In the genomic region with DNA sequence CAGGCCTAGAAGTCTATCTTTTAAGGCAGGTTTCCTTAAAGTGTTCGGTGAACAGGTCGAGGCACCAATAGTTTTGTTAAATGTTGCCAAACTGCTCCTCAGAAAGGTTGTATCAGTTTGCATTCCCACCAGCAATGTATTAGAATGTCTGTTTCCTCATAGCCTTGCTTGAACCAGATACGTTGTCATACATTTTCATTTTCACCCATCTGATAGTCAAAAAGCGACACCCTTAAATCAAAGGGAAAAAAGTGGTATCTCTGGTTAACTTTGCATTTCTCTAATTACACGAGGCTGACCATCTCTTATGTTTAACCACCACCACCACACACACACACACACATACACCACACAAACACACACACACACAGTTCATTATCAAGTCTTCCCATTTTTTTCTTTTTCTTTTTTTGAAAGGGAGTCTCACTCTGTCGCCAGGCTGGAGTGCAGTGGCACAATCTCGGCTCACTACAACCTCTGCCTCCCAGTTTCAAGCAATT, we compare ENCODE assay signal across 29 cellular contexts. TPM values are rescaled to one million over a fixed set of nuclear protein-coding genes. Genes with fewer than 3 reads are reported as not detected.
DNase-seq lines count a peak whose midpoint lies in the region; ATAC-seq, FAIRE-seq and TF ChIP-seq lines count a peak whose summit lies in the region.
"Had no signal": no experiment of that assay in that cellular context is flagged by ENCODE, and none has a peak within 500 bp of the region (broad histone marks: within the 10 kb centered on the region; RNA-seq: fewer than 3 reads in every experiment).

No MANE protein-coding gene starts in this region.

- peaks cover 93% of the 10 kb centered on the region for H3K79me2 ChIP-seq in GM23338 (replicated peaks; ENCODE audit: insufficient read depth)
- peaks cover 46% of the 10 kb centered on the region for H3K79me2 ChIP-seq in K562 (ENCODE audit: control insufficient read depth, insufficient read depth, low read length)
- H3K79me2 ChIP-seq in trophoblast cell (ENCODE audit: control insufficient read depth, insufficient read depth, low read length, poor library complexity): peaks cover 2% of the 10 kb centered on the region

- TF ChIP-seq POLR2A in K562 (conservative IDR thresholded peaks at IDR 0.05): 0 out of 2 replicates have a peak, but pooled peaks have one; percentile 26

- no peak overlapping the region for H3K23ac ChIP-seq in trophoblast cell (ENCODE audit: low read length)

- BruUV-seq in K562 (replicated peaks; lab: Mats Ljungman, UMichigan): no TSS peak

- H3K36me3 Mint-ChIP-seq in activated CD8-positive, alpha-beta memory T cell treated with anti-CD3 and anti-CD28 coated beads, Interleukin-2, amount 10 ng/mL, durations not matched to agents 7 days and 5 days: peaks cover 33% of the 10 kb centered on the region
- peaks cover 26% of the 10 kb centered on the region for H3K36me3 Mint-ChIP-seq in GM23338 (ENCODE audit: low read depth)
- H3K36me3 Mint-ChIP-seq: IgD-negative memory B cell had no signal

- H3K4me2 ChIP-seq in GM23338 (no peak overlapping the region), K562 (ENCODE audit: insufficient read depth, low read length) (no peak overlapping the region), trophoblast cell (ENCODE audit: low read length) (no peak overlapping the region)

- no peak overlapping the region for H3K4me3 Mint-ChIP-seq in activated CD8-positive, alpha-beta memory T cell treated with anti-CD3 and anti-CD28 coated beads, Interleukin-2, amount 10 ng/mL, durations not matched to agents 7 days and 5 days
- no peak overlapping the region for H3K4me3 Mint-ChIP-seq in GM23338
- H3K4me3 Mint-ChIP-seq: CD8-positive, alpha-beta T cell; IgD-negative memory B cell; nephron had no signal

- peak overlapping the region; percentile 15 for H2BK12ac ChIP-seq in trophoblast cell (ENCODE audit: low read length)

- CTCF ChIA-PET in activated CD8-positive, alpha-beta memory T cell treated with anti-CD3 and anti-CD28 coated beads, Interleukin-2, amount 10 ng/mL, durations not matched to agents 7 days and 5 days (lab: Charles Lee): no interaction called here
- CTCF ChIA-PET in K562 (lab: Yijun Ruan, JAX; ENCODE audit: low intra/inter-chr PET ratio): no interaction called here

- H4K12ac ChIP-seq in trophoblast cell (ENCODE audit: low read depth, low read length): no peak overlapping the region

- H4K8ac ChIP-seq in trophoblast cell (ENCODE audit: low read depth, low read length): no peak overlapping the region

- no peak for TF ChIP-seq CTCF in GM23338 (conservative IDR thresholded peaks at IDR 0.05; ENCODE audit: low read depth in 2 of 2)
- TF ChIP-seq CTCF in K562 (IDR thresholded peaks at IDR 0.05 in 2 of 3, conservative IDR thresholded peaks at IDR 0.05 in 1 of 3; ENCODE audit: insufficient read depth in 2 of 3, low read depth in 1 of 3, low read length in 3 of 3): no peak
- no peak for TF ChIP-seq CTCF in mucosa of descending colon (IDR thresholded peaks at IDR 0.05)

- intact Hi-C loops in K562 (cut with micrococcal nuclease): no loop called here
- intact Hi-C loops in mucosa of descending colon (cut with DNase I, micrococcal nuclease): no loop called here

- TF ChIP-seq RAD21 in K562 (CRISPR knock-in tag; conservative IDR thresholded peaks at IDR 0.05 in 1 of 2, IDR thresholded peaks at IDR 0.05 in 1 of 2): no peak

- H4K20me1 ChIP-seq in GM23338 (replicated peaks; ENCODE audit: insufficient read depth) (peaks cover 44% of the 10 kb centered on the region), K562 (replicated peaks; ENCODE audit: control insufficient read depth, insufficient read depth, low read length) (no peaks in the 10 kb centered on the region)

- peaks cover under 1% of the 10 kb centered on the region for H3K36me3 ChIP-seq in GM23338 (ENCODE audit: insufficient read depth)
- H3K36me3 ChIP-seq in K562 (ENCODE audit: control insufficient read depth, insufficient read depth, low read length): peaks cover 36% of the 10 kb centered on the region; the same call in 2 of the 3 replicates
- H3K36me3 ChIP-seq in trophoblast cell (ENCODE audit: control insufficient read depth in 1 of 2, insufficient read depth in 2 of 2, low read length in 2 of 2): peaks cover 16% of the 10 kb centered on the region in 2 experiments
- no peaks in the 10 kb centered on the region for H3K36me3 ChIP-seq in mucosa of descending colon (ENCODE audit: low read depth)

- H3K4ac ChIP-seq in trophoblast cell (ENCODE audit: low read depth, low read length): peak overlapping the region; percentile 46

- TF ChIP-seq EP300 in K562 (IDR thresholded peaks at IDR 0.05; ENCODE audit: low read length): no peak

- H3K4me3 ChIP-seq in GM23338 (no peak overlapping the region), K562 (no peak overlapping the region), trophoblast cell (ENCODE audit: low read depth, low read length) (no peak overlapping the region), mucosa of descending colon (no peak overlapping the region)
- H3K4me3 ChIP-seq: coronary artery, heart right ventricle, lung, right lobe of liver had no signal

- H3K9me3 Mint-ChIP-seq in activated CD8-positive, alpha-beta memory T cell treated with anti-CD3 and anti-CD28 coated beads, Interleukin-2, amount 10 ng/mL, durations not matched to agents 7 days and 5 days (ENCODE audit: low read depth): no peaks in the 10 kb centered on the region
- H3K9me3 Mint-ChIP-seq in GM23338: no peaks in the 10 kb centered on the region
- H3K9me3 Mint-ChIP-seq: CD8-positive, alpha-beta T cell; IgD-negative memory B cell; nephron had no signal

- no peaks in the 10 kb centered on the region for H3K9me2 ChIP-seq in GM23338 (ENCODE audit: insufficient read depth)

- POLR2A ChIA-PET in K562 (lab: Yijun Ruan, JAX): interaction anchor here (1.3 kb wide), 1 partner anchor 21 kb away, joined by 5 read pairs; no protein-coding TSS in a partner anchor

- in situ Hi-C loops in K562 (cut with MboI): no loop called here

- H3K27ac ChIP-seq in GM23338 (ENCODE audit: low read depth): no peak overlapping the region
- H3K27ac ChIP-seq in K562 (ENCODE audit: extremely low read depth, low read depth, low read length): no peak overlapping the region
- H3K27ac ChIP-seq in trophoblast cell (ENCODE audit: low read depth, low read length): no peak overlapping the region
- H3K27ac ChIP-seq: coronary artery, heart right ventricle, right lobe of liver had no signal

- ATAC-seq in activated CD8-positive, alpha-beta memory T cell treated with anti-CD3 and anti-CD28 coated beads, Interleukin-2, amount 10 ng/mL, durations not matched to agents 7 days and 5 days: no peak
- ATAC-seq in GM23338 (no peak), K562 (no peak), mucosa of descending colon (no peak)
- ATAC-seq: CD8-positive, alpha-beta T cell; heart right ventricle; right lobe of liver had no signal

- no peak for FAIRE-seq in K562 (lab: Jason Lieb, UNC)
- FAIRE-seq: A204.1 had no signal

- peak overlapping the region; percentile 3 for H3K27ac Mint-ChIP-seq in activated CD8-positive, alpha-beta memory T cell treated with anti-CD3 and anti-CD28 coated beads, Interleukin-2, amount 10 ng/mL, durations not matched to agents 7 days and 5 days
- H3K27ac Mint-ChIP-seq in GM23338: peak overlapping the region; percentile 14; the same call in 1 of the 2 replicates
- H3K27ac Mint-ChIP-seq: CD8-positive, alpha-beta T cell; nephron had no signal

- H3K27me3 Mint-ChIP-seq in activated CD8-positive, alpha-beta memory T cell treated with anti-CD3 and anti-CD28 coated beads, Interleukin-2, amount 10 ng/mL, durations not matched to agents 7 days and 5 days: no peaks in the 10 kb centered on the region
- H3K27me3 Mint-ChIP-seq in GM23338 (ENCODE audit: insufficient read depth, low read depth, poor library complexity): no peaks in the 10 kb centered on the region
- H3K27me3 Mint-ChIP-seq: IgD-negative memory B cell had no signal

- H3K9me3 ChIP-seq in K562 (replicated peaks; ENCODE audit: control insufficient read depth, insufficient read depth, low read depth, low read length) (no peaks in the 10 kb centered on the region), trophoblast cell (ENCODE audit: insufficient read depth, low read depth, low read length) (no peaks in the 10 kb centered on the region), mucosa of descending colon (no peaks in the 10 kb centered on the region)
- H3K9me3 ChIP-seq: heart right ventricle, right lobe of liver had no signal

- 90% methylated on average over 7 of the region's 7 CpGs for WGBS in K562 (ENCODE audit: insufficient coverage, low coverage, missing lambda C conversion rate)
- no CpG with 5 or more reads among the region's 7 CpGs for WGBS in trophoblast cell (ENCODE audit: extremely low coverage, insufficient coverage, insufficient read length)

- H3K27me3 ChIP-seq in GM23338 (ENCODE audit: insufficient read depth) (no peaks in the 10 kb centered on the region), K562 (ENCODE audit: control insufficient read depth in 2 of 2, insufficient read depth in 2 of 2, low read length in 2 of 2) (no peaks in the 10 kb centered on the region), trophoblast cell (ENCODE audit: insufficient read depth, low read length) (no peaks in the 10 kb centered on the region)
- H3K27me3 ChIP-seq: foreskin keratinocyte, heart right ventricle, right lobe of liver had no signal

- H3K79me1 ChIP-seq in trophoblast cell (ENCODE audit: low read length): no peaks in the 10 kb centered on the region

- H2AFZ ChIP-seq in GM23338: no peak overlapping the region
- no peak overlapping the region for H2AFZ ChIP-seq in K562 (ENCODE audit: low read depth, low read length)
- H2AFZ ChIP-seq in trophoblast cell (ENCODE audit: insufficient read depth, low read length, poor library complexity): no peak overlapping the region

- no peaks in the 10 kb centered on the region for H3K4me1 ChIP-seq in GM23338 (ENCODE audit: insufficient read depth)
- H3K4me1 ChIP-seq in K562 (replicated peaks in 1 of 2; ENCODE audit: control insufficient read depth in 2 of 2, insufficient read depth in 2 of 2, low read length in 2 of 2): no peaks in the 10 kb centered on the region; a peak in 1 of 5 replicates
- H3K4me1 ChIP-seq in trophoblast cell (ENCODE audit: control insufficient read depth in 1 of 2, insufficient read depth in 2 of 2, low read length in 2 of 2): peaks cover 5 to 9% of the 10 kb centered on the region in 2 experiments
- H3K4me1 ChIP-seq in mucosa of descending colon (ENCODE audit: low read depth): peaks cover 13% of the 10 kb centered on the region

- H3K14ac ChIP-seq in trophoblast cell (ENCODE audit: low read length): no peak overlapping the region

- no peaks in the 10 kb centered on the region for H3K9me1 ChIP-seq in K562 (ENCODE audit: control insufficient read depth, insufficient read depth, low read length)

- no peak overlapping the region for H2AK5ac ChIP-seq in trophoblast cell (ENCODE audit: low read length)

- H3K18ac ChIP-seq in trophoblast cell (ENCODE audit: low read length): peak overlapping the region; percentile 59

- no peak overlapping the region for H2BK120ac ChIP-seq in trophoblast cell (ENCODE audit: insufficient read depth, low read length, poor library complexity)

- no peaks in the 10 kb centered on the region; the same call in 1 of the 2 replicates for H3F3A ChIP-seq in GM23338 (replicated peaks; ENCODE audit: low read depth)

- H3K9ac ChIP-seq in K562 (ENCODE audit: insufficient read depth in 1 of 2, low read depth in 2 of 2, low read length in 2 of 2): no peak overlapping the region
- H3K9ac ChIP-seq in trophoblast cell (ENCODE audit: low read length): no peak overlapping the region

- no peak for DNase-seq in activated CD8-positive, alpha-beta memory T cell treated with anti-CD3 and anti-CD28 coated beads, Interleukin-2, amount 10 ng/mL, durations not matched to agents 7 days and 5 days
- no peak for DNase-seq in activated CD8-positive, alpha-beta memory T cell treated with anti-CD3 and anti-CD28 coated beads, Interleukin-2, amount 50 U/mL, for 4 hours
- DNase-seq in GM23338 (ENCODE audit: low spot score) (no peak), K562 (ENCODE audit: extremely low read depth in 1 of 4, low spot score in 3 of 4) (no peak), trophoblast cell (no peak), NCI-H1092 treated with DMSO at 0.1 percent for 48 hours (lab: John Stamatoyannopoulos, UW) (no peak), mucosa of descending colon (no peak)
- DNase-seq in stimulated activated CD4-positive, alpha-beta T cell treated with anti-CD3 and anti-CD28 coated beads, Interleukin-4, amount 100 ng/mL, for 1 hour: no peak
- DNase-seq: activated CD4-positive, alpha-beta T cell treated with anti-CD3 and anti-CD28 coated beads, Interleukin-2, amount 50 U/mL, for 1 hour; activated gamma-delta T cell; amygdala; CD8-positive, alpha-beta T cell; effector memory CD4-positive, alpha-beta T cell; foreskin keratinocyte; H7; heart right ventricle; kidney glomerular epithelial cell; NCI-H1105; NCI-H187 treated with DMSO at 0.1 percent for 48 hours; NCI-H524; PC-3; right lobe of liver; stimulated activated CD4-positive, alpha-beta T cell treated with anti-CD3 and anti-CD28 coated beads, Interleukin-4, amount 100 ng/mL, for 4 hours; stimulated activated naive CD4-positive, alpha-beta T cell had no signal

- H4K91ac ChIP-seq in trophoblast cell (ENCODE audit: low read depth, low read length): no peak overlapping the region

- H2BK5ac ChIP-seq in trophoblast cell (ENCODE audit: low read depth, low read length, poor library complexity): no peak overlapping the region

- H3K4me1 Mint-ChIP-seq in activated CD8-positive, alpha-beta memory T cell treated with anti-CD3 and anti-CD28 coated beads, Interleukin-2, amount 10 ng/mL, durations not matched to agents 7 days and 5 days: peaks cover 25% of the 10 kb centered on the region
- 0 out of 3 replicates have a peak, but pooled peaks cover 2% of the 10 kb centered on the region for H3K4me1 Mint-ChIP-seq in GM23338
- H3K4me1 Mint-ChIP-seq: nephron had no signal

RNA-seq across cellular contexts. Expression of a gene that starts 16.3 kb away (rescaled TPM):
- 10 to 100 TPM; 62.2 to 78.4 TPM for total RNA-seq in activated CD8-positive, alpha-beta memory T cell treated with anti-CD3 and anti-CD28 coated beads, Interleukin-2, amount 10 ng/mL, durations not matched to agents 7 days and 5 days
- 43.4 and 54.0 TPM in 2 replicates for total RNA-seq in GM23338 (2014; rRNA removed; shearing (Covaris generic))
- polyA plus RNA-seq in GM23338 (2016; fragmentation: Nextera tagmentation; extraction: Ambion mirVana) (44.3 and 46.3 TPM in 2 replicates), K562 (2011; rRNA removed) (11.1 and 14.4 TPM in 2 replicates), K562 (2014; fragmentation: Illumina TruSeq; extraction: Trizol) (11.6 and 12.3 TPM in 2 replicates), K562 (2014; fragmentation: Nextera tagmentation; extraction: Ambion mirVana) (1 to 10 TPM; 2.8 to 6.8 TPM), K562 (2014; rRNA removed) (9.8 and 12.8 TPM in 2 replicates)
- 27.5 and 105 TPM in 2 replicates for total RNA-seq in K562 (2011; cell fraction: chromatin; rRNA removed; ENCODE audit: low replicate concordance)
- total RNA-seq in K562 (2011; cell fraction: nucleolus; rRNA removed): 27.8 and 38.3 TPM in 2 replicates
- total RNA-seq in K562 (2011; cell fraction: nucleoplasm; rRNA removed): 38.4 and 40.3 TPM in 2 replicates
- total RNA-seq in K562 (2014; rRNA removed) (8.9 and 9.6 TPM in 2 replicates), K562 (2014; rRNA removed; fragmentation: Illumina TruSeq; extraction: Trizol) (18.2 and 21.4 TPM in 2 replicates), K562 (2015; rRNA removed; fragmentation: Illumina TruSeq; extraction: Trizol) (17.2 and 18.8 TPM in 2 replicates), K562 (2021) (30.2 and 36.3 TPM in 2 replicates), mucosa of descending colon (10 to 100 TPM; 61.7 to 64.6 (median 63.5) TPM)
- 9.4 and 11.8 TPM in 2 replicates for polyA plus RNA-seq in K562 (2011; cell fraction: cytosol; rRNA removed)
- polyA plus RNA-seq in K562 (2011; cell fraction: nucleus; rRNA removed): 18.7 and 21.0 TPM in 2 replicates
- 6.1 and 7.4 TPM in 2 replicates for polyA plus RNA-seq in K562 (2012)
- 44.0 and 60.6 TPM in 2 replicates for polyA minus RNA-seq in K562 (2011; rRNA and poly(A)+ RNA removed)
- polyA minus RNA-seq in K562 (2011; cell fraction: cytosol; rRNA and poly(A)+ RNA removed): 25.8 and 28.9 TPM in 2 replicates
- polyA minus RNA-seq in K562 (2011; cell fraction: nucleus; rRNA and poly(A)+ RNA removed): 20.1 and 32.0 TPM in 2 replicates
- polyA plus RNA-seq in trophoblast cell (2013): 16.1 and 17.0 TPM in 2 replicates

RNA-seq across cellular contexts. Expression of a gene that starts 20.2 kb away (rescaled TPM):
- 10 to 100 TPM; 45.7 to 50.3 TPM for total RNA-seq in activated CD8-positive, alpha-beta memory T cell treated with anti-CD3 and anti-CD28 coated beads, Interleukin-2, amount 10 ng/mL, durations not matched to agents 7 days and 5 days
- total RNA-seq in GM23338 (2014; rRNA removed; shearing (Covaris generic)): 19.7 and 30.1 TPM in 2 replicates
- polyA plus RNA-seq in GM23338 (2016; fragmentation: Nextera tagmentation; extraction: Ambion mirVana): 18.7 and 21.1 TPM in 2 replicates
- total RNA-seq in K562 (2011; cell fraction: chromatin; rRNA removed; ENCODE audit: low replicate concordance): 132 and 153 TPM in 2 replicates
- total RNA-seq in K562 (2011; cell fraction: nucleolus; rRNA removed): 72.2 and 77.4 TPM in 2 replicates
- total RNA-seq in K562 (2011; cell fraction: nucleoplasm; rRNA removed): 88.6 and 105 TPM in 2 replicates
- total RNA-seq in K562 (2014; rRNA removed): 8.5 TPM in 2 replicates
- 12.3 and 15.6 TPM in 2 replicates for total RNA-seq in K562 (2014; rRNA removed; fragmentation: Illumina TruSeq; extraction: Trizol)
- 11.6 and 11.8 TPM in 2 replicates for total RNA-seq in K562 (2015; rRNA removed; fragmentation: Illumina TruSeq; extraction: Trizol)
- total RNA-seq in K562 (2021): 11.4 and 17.0 TPM in 2 replicates
- polyA plus RNA-seq in K562 (2011; rRNA removed): 10.9 and 12.1 TPM in 2 replicates
- 7.2 and 9.5 TPM in 2 replicates for polyA plus RNA-seq in K562 (2011; cell fraction: cytosol; rRNA removed)
- 20.8 and 31.9 TPM in 2 replicates for polyA plus RNA-seq in K562 (2011; cell fraction: nucleus; rRNA removed)
- polyA plus RNA-seq in K562 (2012): 6.0 and 9.1 TPM in 2 replicates
- polyA plus RNA-seq in K562 (2014; fragmentation: Illumina TruSeq; extraction: Trizol): 8.6 and 9.5 TPM in 2 replicates
- polyA plus RNA-seq in K562 (2014; fragmentation: Nextera tagmentation; extraction: Ambion mirVana): 1 to 10 TPM; 2.3 to 3.3 TPM
- polyA plus RNA-seq in K562 (2014; rRNA removed): 10.7 and 10.8 TPM in 2 replicates
- 49.8 and 57.4 TPM in 2 replicates for polyA minus RNA-seq in K562 (2011; rRNA and poly(A)+ RNA removed)
- 6.1 and 6.9 TPM in 2 replicates for polyA minus RNA-seq in K562 (2011; cell fraction: cytosol; rRNA and poly(A)+ RNA removed)
- 27.3 and 37.8 TPM in 2 replicates for polyA minus RNA-seq in K562 (2011; cell fraction: nucleus; rRNA and poly(A)+ RNA removed)
- polyA plus RNA-seq in trophoblast cell (2013): 11.8 and 13.4 TPM in 2 replicates
- 10 to 100 TPM; 48.7 to 53.1 (median 49.5) TPM for total RNA-seq in mucosa of descending colon
